2 cellular contexts compared by ENCODE assay signal in the genomic region with DNA sequence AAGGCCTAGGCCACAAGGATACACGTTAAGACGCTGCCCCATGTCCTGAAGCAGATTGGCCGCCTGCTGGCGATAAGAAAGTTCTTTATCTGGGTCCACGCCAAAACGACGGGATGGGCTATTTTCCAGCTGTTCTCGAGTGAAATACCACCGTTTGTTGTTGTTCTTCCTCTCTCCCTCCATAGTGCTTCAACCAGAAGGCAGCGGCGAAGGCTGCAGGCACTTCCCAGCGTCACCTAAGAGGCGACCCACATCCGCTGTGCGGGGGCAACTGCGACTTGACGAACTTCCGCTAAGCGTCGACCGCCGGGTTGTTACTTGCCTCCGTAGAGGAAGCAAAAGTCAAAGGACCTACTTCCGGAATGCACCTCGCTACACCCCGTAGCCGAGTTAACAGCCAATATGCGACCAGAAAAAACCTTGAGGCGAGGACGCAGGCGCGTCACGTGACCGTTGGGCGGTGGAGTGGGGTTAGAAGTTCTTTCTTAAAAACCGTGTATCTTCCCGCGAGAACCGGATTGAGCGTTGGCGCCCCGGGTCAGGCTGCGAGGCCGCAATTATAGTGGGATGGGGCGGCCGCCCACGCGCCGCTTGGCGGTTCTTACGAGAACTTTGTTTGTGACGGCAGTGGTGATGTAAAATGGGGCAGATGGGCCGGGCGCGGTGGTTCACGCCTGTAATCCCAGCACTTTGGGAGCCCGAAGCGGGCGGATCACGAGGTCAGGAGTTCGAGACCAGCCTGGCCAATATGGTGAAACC.
TF ChIP-seq lines count a peak whose summit lies in the region.

A gene (minus strand): TSS at position 215 of the 759 bp plus-strand sequence. CDS start 32 bp downstream, at position 183.

TF ChIP-seq in HCT116, 20 proteins besides CTCF, POLR2A, EP300 and RAD21 (continued from another document):
- no peak for TF ChIP-seq CEBPB (IDR thresholded peaks at IDR 0.05; ENCODE audit: low read depth)
- peak; percentile 88 for TF ChIP-seq SRF (IDR thresholded peaks at IDR 0.05; ENCODE audit: low read depth)
- TF ChIP-seq POLR2AphosphoS5 (IDR thresholded peaks at IDR 0.05; ENCODE audit: low read depth, low read length), result peak; percentile 75
- peak; percentile 88 for TF ChIP-seq SP1 (IDR thresholded peaks at IDR 0.05; ENCODE audit: low read depth)
- peak; percentile 94 for TF ChIP-seq CBX3 (IDR thresholded peaks at IDR 0.05; ENCODE audit: low read depth)
- TF ChIP-seq, protein P1, sequence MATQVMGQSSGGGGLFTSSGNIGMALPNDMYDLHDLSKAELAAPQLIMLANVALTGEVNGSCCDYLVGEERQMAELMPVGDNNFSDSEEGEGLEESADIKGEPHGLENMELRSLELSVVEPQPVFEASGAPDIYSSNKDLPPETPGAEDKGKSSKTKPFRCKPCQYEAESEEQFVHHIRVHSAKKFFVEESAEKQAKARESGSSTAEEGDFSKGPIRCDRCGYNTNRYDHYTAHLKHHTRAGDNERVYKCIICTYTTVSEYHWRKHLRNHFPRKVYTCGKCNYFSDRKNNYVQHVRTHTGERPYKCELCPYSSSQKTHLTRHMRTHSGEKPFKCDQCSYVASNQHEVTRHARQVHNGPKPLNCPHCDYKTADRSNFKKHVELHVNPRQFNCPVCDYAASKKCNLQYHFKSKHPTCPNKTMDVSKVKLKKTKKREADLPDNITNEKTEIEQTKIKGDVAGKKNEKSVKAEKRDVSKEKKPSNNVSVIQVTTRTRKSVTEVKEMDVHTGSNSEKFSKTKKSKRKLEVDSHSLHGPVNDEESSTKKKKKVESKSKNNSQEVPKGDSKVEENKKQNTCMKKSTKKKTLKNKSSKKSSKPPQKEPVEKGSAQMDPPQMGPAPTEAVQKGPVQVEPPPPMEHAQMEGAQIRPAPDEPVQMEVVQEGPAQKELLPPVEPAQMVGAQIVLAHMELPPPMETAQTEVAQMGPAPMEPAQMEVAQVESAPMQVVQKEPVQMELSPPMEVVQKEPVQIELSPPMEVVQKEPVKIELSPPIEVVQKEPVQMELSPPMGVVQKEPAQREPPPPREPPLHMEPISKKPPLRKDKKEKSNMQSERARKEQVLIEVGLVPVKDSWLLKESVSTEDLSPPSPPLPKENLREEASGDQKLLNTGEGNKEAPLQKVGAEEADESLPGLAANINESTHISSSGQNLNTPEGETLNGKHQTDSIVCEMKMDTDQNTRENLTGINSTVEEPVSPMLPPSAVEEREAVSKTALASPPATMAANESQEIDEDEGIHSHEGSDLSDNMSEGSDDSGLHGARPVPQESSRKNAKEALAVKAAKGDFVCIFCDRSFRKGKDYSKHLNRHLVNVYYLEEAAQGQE (IDR thresholded peaks at IDR 0.05; ENCODE audit: low read depth), result no peak
- TF ChIP-seq, protein P2, sequence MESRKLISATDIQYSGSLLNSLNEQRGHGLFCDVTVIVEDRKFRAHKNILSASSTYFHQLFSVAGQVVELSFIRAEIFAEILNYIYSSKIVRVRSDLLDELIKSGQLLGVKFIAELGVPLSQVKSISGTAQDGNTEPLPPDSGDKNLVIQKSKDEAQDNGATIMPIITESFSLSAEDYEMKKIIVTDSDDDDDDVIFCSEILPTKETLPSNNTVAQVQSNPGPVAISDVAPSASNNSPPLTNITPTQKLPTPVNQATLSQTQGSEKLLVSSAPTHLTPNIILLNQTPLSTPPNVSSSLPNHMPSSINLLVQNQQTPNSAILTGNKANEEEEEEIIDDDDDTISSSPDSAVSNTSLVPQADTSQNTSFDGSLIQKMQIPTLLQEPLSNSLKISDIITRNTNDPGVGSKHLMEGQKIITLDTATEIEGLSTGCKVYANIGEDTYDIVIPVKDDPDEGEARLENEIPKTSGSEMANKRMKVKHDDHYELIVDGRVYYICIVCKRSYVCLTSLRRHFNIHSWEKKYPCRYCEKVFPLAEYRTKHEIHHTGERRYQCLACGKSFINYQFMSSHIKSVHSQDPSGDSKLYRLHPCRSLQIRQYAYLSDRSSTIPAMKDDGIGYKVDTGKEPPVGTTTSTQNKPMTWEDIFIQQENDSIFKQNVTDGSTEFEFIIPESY (IDR thresholded peaks at IDR 0.05; ENCODE audit: extremely low read depth, insufficient replicate concordance, low read length), result peak; percentile 97
- TF ChIP-seq ZNF274 (IDR thresholded peaks at IDR 0.05; ENCODE audit: low read depth, low read length), result no peak
- TF ChIP-seq ZFX (IDR thresholded peaks at IDR 0.05), result peak; percentile 98
- peak; percentile 65 for TF ChIP-seq TCF7L2 (IDR thresholded peaks at IDR 0.05; ENCODE audit: borderline replicate concordance, extremely low read depth, insufficient read depth, insufficient read length)

TF ChIP-seq in neural cell, 6 proteins besides CTCF, POLR2A, EP300 and RAD21 (continued from another document):
- TF ChIP-seq, protein P1 (IDR thresholded peaks at IDR 0.05; ENCODE audit: borderline replicate concordance), result peak; percentile 89
- TF ChIP-seq POLR2AphosphoS5 (IDR thresholded peaks at IDR 0.05) (peak; percentile 97), EZH2 (IDR thresholded peaks at IDR 0.05; ENCODE audit: borderline replicate concordance, insufficient read depth, low read length, poor library complexity, severe bottlenecking) (no peak)
